Comparison of ENCODE assay signal across 16 cellular contexts in the genomic region with DNA sequence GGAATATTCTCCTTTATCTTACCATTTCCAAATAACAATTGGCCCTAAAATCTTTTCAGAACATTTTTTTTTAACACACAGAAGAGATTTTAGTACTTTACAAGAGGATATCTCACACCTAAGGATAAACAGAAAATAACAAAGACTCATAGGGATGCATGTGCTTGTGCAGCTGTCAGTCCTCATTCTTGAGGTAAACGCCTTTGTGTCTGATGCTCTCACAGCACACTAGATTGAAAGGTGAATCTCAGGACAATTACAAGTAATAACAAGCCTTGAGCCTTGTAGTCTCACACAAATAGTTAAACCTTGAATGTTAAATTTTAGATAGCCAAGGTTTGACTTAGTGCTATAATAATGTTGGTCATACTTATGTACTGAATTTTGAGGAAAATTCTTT.
"Had no signal": no experiment of that assay in that cellular context is flagged by ENCODE, and none has a peak within 500 bp of the region (broad histone marks: within the 10 kb centered on the region; RNA-seq: fewer than 3 reads in every experiment).

No MANE protein-coding gene starts in this region.

- H3K27me3 ChIP-seq: body of pancreas had no signal

- H3K4me1 ChIP-seq: body of pancreas had no signal

- H3K27ac ChIP-seq: body of pancreas had no signal

- H3K9me3 ChIP-seq: body of pancreas had no signal

- H3K4me3 ChIP-seq: body of pancreas had no signal

- ATAC-seq: body of pancreas; natural killer cell treated with Interleukin-12 subunit alpha and Interleukin-12 subunit beta and Interleukin-15 and Interleukin-18, amount 100 ng/mL, for 72 hours; stimulated activated memory B cell treated with anti-CD40 and anti-IgM and Interleukin-4, amounts not matched to agents 10 μg/mL and 1 μg/mL and 100 μg/mL, for 72 hours had no signal

- DNase-seq: activated CD4-positive, alpha-beta T cell treated with anti-CD3 and anti-CD28 coated beads, Interleukin-2, amount 10 ng/mL, durations not matched to agents 7 days and 5 days; activated CD8-positive, alpha-beta memory T cell treated with anti-CD3 and anti-CD28 coated beads, Interleukin-2, amount 50 U/mL, for 48 hours; activated gamma-delta T cell treated with Interleukin-2 at 50 U/mL for 16 hours; amniotic stem cell; body of pancreas; cortex of kidney; effector CD8-positive, alpha-beta T cell; foreskin melanocyte; head of caudate nucleus; kidney glomerular epithelial cell; mesenchymal stem cell; nucleus accumbens; posterior cingulate gyrus; stimulated activated CD4-positive, alpha-beta T cell treated with anti-CD3 and anti-CD28 coated beads, Interleukin-2, amount 100 ng/mL, for 48 hours had no signal
